In the genomic region with DNA sequence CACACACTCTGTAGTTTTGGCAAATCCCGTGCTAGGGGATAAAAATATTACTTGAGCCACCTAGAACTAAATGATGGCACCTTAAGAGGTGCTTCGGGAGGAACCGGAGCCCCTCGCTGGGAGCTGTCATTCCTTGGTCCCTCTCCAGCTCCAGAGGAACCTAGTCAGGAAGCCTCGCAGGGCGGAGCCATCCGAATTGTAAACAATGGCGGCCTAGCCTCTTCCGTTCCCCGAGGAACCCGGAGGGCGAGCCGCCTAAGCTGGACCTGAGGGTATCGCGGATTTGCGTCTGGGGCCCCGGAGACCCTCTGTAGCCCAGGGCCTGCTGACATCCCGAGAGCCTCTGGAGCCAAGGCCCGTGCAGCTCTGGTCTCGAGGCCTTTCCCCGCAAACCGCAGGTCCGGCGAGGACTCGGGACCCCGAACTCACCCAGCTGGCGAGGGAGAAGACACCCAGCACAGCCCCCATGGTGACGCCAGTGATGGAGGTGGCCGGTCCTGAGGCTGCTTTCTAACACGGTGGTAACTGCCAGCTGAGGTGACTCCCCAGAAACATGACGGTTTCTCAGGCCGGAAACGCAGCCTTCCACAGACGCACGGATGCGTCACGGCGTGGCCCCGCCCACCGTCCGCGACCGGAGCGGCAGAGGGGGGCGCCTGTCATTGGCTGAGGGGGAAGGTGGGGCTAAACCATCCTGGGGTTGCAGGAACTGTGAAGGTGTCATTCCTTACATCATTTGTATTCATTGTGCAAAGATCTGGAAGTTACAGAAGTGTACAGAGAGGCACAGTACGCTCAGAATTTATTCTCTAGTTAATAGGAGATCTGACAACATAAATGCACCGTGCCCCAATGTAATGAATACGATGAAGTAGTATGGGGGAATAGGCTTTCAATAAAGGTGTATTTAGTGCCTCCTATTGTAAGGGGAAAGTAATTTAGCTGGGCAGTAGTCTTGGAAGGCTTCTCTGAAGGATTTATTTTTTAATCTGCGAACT, we compare ENCODE assay signal across 1 cellular context.
TF ChIP-seq lines count a peak whose summit lies in the region.

TSS of gene SERINC3 (minus strand) at position 587 of the 998 bp plus-strand sequence. CDS start at position 468, 119 bp downstream.

TF ChIP-seq in HepG2, 621 proteins besides CTCF, POLR2A, EP300 and RAD21 (continued from another document and continues in another):
- TF ChIP-seq, protein P1, sequence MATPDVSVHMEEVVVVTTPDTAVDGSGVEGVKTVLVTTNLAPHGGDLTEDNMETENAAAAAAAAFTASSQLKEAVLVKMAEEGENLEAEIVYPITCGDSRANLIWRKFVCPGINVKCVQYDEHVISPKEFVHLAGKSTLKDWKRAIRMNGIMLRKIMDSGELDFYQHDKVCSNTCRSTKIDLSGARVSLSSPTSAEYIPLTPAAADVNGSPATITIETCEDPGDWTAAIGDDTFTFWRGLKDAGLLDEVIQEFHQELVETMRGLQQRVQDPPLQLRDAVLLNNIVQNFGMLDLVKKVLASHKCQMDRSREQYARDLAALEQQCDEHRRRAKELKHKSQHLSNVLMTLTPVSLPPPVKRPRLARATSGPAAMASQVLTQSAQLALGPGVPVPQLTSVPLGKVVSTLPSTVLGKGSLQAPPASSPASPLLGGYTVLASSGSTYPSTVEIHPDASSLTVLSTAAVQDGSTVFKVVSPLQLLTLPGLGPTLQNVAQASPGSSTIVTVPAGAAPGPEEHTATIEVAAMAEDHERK (CRISPR knock-in tag; IDR thresholded peaks at IDR 0.05; ENCODE audit: low read depth) = peak; percentile 94
- TF ChIP-seq ZSCAN20 (CRISPR knock-in tag; IDR thresholded peaks at IDR 0.05; ENCODE audit: borderline replicate concordance) = peak; percentile 89
- peak; percentile 95 for TF ChIP-seq SPEN (CRISPR knock-in tag; IDR thresholded peaks at IDR 0.05; ENCODE audit: low read depth)
- TF ChIP-seq ZC3H4 (CRISPR knock-in tag; IDR thresholded peaks at IDR 0.05; ENCODE audit: borderline replicate concordance) = peak; percentile 86; the same call in 1 of the 2 replicates
- TF ChIP-seq SP140L (CRISPR knock-in tag; IDR thresholded peaks at IDR 0.05; ENCODE audit: borderline replicate concordance) = no peak; the same call in 1 of the 2 replicates
- peak; percentile 97 for TF ChIP-seq ZNF781 (CRISPR knock-in tag; IDR thresholded peaks at IDR 0.05; ENCODE audit: borderline replicate concordance, not compliant biosample characterization)
- TF ChIP-seq, protein P2, sequence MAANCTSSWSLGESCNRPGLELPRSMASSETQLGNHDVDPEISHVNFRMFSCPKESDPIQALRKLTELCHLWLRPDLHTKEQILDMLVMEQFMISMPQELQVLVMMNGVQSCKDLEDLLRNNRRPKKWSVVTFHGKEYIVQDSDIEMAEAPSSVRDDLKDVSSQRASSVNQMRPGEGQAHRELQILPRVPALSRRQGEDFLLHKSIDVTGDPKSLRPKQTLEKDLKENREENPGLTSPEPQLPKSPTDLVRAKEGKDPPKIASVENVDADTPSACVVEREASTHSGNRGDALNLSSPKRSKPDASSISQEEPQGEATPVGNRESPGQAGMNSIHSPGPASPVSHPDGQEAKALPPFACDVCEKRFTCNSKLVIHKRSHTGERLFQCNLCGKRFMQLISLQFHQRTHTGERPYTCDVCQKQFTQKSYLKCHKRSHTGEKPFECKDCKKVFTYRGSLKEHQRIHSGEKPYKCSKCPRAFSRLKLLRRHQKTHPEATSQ (CRISPR knock-in tag; IDR thresholded peaks at IDR 0.05; ENCODE audit: borderline replicate concordance) = peak; percentile 76; the same call in 1 of the 2 replicates
- TF ChIP-seq POLR2AphosphoS2 (IDR thresholded peaks at IDR 0.05; ENCODE audit: low read depth, low read length) = no peak
- TF ChIP-seq ONECUT2 (CRISPR knock-in tag; IDR thresholded peaks at IDR 0.05) = 0 out of 2 replicates have a peak, but pooled peaks have one; percentile 9
- TF ChIP-seq ZFX (CRISPR knock-in tag; IDR thresholded peaks at IDR 0.05; ENCODE audit: low read depth) = peak; percentile 99
- TF ChIP-seq ATF4 (CRISPR knock-in tag; IDR thresholded peaks at IDR 0.05) = peak in 1 of 2 experiments; percentile 89; a peak in 2 of 4 replicates
- TF ChIP-seq ZNF660 (CRISPR knock-in tag; IDR thresholded peaks at IDR 0.05; ENCODE audit: borderline replicate concordance, low read depth) = no peak
- peak; percentile 7; the same call in 1 of the 2 replicates for TF ChIP-seq ZNF460 (CRISPR knock-in tag; IDR thresholded peaks at IDR 0.05; ENCODE audit: borderline replicate concordance)
- TF ChIP-seq RARG (CRISPR knock-in tag; IDR thresholded peaks at IDR 0.05; ENCODE audit: low read depth) = 0 out of 2 replicates have a peak, but pooled peaks have one; percentile 91
- TF ChIP-seq, protein P3, sequence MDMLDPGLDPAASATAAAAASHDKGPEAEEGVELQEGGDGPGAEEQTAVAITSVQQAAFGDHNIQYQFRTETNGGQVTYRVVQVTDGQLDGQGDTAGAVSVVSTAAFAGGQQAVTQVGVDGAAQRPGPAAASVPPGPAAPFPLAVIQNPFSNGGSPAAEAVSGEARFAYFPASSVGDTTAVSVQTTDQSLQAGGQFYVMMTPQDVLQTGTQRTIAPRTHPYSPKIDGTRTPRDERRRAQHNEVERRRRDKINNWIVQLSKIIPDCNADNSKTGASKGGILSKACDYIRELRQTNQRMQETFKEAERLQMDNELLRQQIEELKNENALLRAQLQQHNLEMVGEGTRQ (IDR thresholded peaks at IDR 0.05; ENCODE audit: low read depth, low read length) = no peak
- TF ChIP-seq, protein P3 (CRISPR knock-in tag; IDR thresholded peaks at IDR 0.05; ENCODE audit: borderline replicate concordance) = no peak; the same call in 1 of the 2 replicates
- TF ChIP-seq ZFP41 (CRISPR knock-in tag; IDR thresholded peaks at IDR 0.05; ENCODE audit: borderline replicate concordance) = peak; percentile 75; the same call in 1 of the 2 replicates
- TF ChIP-seq ZFY (CRISPR knock-in tag; IDR thresholded peaks at IDR 0.05) = peak; percentile 99
- peak; percentile 36 for TF ChIP-seq ZEB1 (IDR thresholded peaks at IDR 0.05; ENCODE audit: insufficient replicate concordance, low read depth)
- 0 out of 2 replicates have a peak, but pooled peaks have one; percentile 84 for TF ChIP-seq ZFP62 (CRISPR knock-in tag; IDR thresholded peaks at IDR 0.05)
- TF ChIP-seq TOE1 (CRISPR knock-in tag; IDR thresholded peaks at IDR 0.05) = no peak; the same call in none of the 2 replicates
- peak; percentile 90 for TF ChIP-seq YY1 (IDR thresholded peaks at IDR 0.05; ENCODE audit: insufficient read depth, insufficient replicate concordance, low read depth, low read length)
- TF ChIP-seq, protein P4, sequence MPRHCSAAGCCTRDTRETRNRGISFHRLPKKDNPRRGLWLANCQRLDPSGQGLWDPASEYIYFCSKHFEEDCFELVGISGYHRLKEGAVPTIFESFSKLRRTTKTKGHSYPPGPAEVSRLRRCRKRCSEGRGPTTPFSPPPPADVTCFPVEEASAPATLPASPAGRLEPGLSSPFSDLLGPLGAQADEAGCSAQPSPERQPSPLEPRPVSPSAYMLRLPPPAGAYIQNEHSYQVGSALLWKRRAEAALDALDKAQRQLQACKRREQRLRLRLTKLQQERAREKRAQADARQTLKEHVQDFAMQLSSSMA (CRISPR knock-in tag; IDR thresholded peaks at IDR 0.05) = peak; percentile 65
- no peak for TF ChIP-seq CHCHD3 (CRISPR knock-in tag; IDR thresholded peaks at IDR 0.05)
- TF ChIP-seq HDAC2 (CRISPR knock-in tag; IDR thresholded peaks at IDR 0.05) = peak; percentile 29; the same call in 1 of the 2 replicates
- peak; percentile 97 for TF ChIP-seq ARID2 (CRISPR knock-in tag; IDR thresholded peaks at IDR 0.05; ENCODE audit: borderline replicate concordance)
- 0 out of 2 replicates have a peak, but pooled peaks have one; percentile 12 for TF ChIP-seq ZNF281 (CRISPR knock-in tag; IDR thresholded peaks at IDR 0.05; ENCODE audit: borderline replicate concordance)
- no peak for TF ChIP-seq MAFG (CRISPR knock-in tag; IDR thresholded peaks at IDR 0.05)
- peak; percentile 69; the same call in 1 of the 2 replicates for TF ChIP-seq ZNF746 (CRISPR knock-in tag; IDR thresholded peaks at IDR 0.05)
- peak; percentile 95 for TF ChIP-seq KDM5A (IDR thresholded peaks at IDR 0.05; ENCODE audit: borderline replicate concordance, low read length)
- no peak for TF ChIP-seq U2AF1 (optimal IDR thresholded peaks at IDR 0.05; ENCODE audit: low read depth, low read length)
- 0 out of 2 replicates have a peak, but pooled peaks have one; percentile 17 for TF ChIP-seq ZFYVE20 (CRISPR knock-in tag; IDR thresholded peaks at IDR 0.05; ENCODE audit: borderline replicate concordance, low read depth)
- TF ChIP-seq ESRRA (CRISPR knock-in tag; IDR thresholded peaks at IDR 0.05; ENCODE audit: low read depth) = peak; percentile 81
- TF ChIP-seq FOXK1 (CRISPR knock-in tag; IDR thresholded peaks at IDR 0.05; ENCODE audit: borderline replicate concordance, low read depth) = peak; percentile 76; the same call in 1 of the 2 replicates
- TF ChIP-seq, protein P5, sequence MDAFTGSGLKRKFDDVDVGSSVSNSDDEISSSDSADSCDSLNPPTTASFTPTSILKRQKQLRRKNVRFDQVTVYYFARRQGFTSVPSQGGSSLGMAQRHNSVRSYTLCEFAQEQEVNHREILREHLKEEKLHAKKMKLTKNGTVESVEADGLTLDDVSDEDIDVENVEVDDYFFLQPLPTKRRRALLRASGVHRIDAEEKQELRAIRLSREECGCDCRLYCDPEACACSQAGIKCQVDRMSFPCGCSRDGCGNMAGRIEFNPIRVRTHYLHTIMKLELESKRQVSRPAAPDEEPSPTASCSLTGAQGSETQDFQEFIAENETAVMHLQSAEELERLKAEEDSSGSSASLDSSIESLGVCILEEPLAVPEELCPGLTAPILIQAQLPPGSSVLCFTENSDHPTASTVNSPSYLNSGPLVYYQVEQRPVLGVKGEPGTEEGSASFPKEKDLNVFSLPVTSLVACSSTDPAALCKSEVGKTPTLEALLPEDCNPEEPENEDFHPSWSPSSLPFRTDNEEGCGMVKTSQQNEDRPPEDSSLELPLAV (CRISPR knock-in tag; conservative IDR thresholded peaks at IDR 0.05; ENCODE audit: low read depth) = no peak
- TF ChIP-seq, protein P6, sequence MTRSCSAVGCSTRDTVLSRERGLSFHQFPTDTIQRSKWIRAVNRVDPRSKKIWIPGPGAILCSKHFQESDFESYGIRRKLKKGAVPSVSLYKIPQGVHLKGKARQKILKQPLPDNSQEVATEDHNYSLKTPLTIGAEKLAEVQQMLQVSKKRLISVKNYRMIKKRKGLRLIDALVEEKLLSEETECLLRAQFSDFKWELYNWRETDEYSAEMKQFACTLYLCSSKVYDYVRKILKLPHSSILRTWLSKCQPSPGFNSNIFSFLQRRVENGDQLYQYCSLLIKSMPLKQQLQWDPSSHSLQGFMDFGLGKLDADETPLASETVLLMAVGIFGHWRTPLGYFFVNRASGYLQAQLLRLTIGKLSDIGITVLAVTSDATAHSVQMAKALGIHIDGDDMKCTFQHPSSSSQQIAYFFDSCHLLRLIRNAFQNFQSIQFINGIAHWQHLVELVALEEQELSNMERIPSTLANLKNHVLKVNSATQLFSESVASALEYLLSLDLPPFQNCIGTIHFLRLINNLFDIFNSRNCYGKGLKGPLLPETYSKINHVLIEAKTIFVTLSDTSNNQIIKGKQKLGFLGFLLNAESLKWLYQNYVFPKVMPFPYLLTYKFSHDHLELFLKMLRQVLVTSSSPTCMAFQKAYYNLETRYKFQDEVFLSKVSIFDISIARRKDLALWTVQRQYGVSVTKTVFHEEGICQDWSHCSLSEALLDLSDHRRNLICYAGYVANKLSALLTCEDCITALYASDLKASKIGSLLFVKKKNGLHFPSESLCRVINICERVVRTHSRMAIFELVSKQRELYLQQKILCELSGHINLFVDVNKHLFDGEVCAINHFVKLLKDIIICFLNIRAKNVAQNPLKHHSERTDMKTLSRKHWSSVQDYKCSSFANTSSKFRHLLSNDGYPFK (CRISPR knock-in tag; IDR thresholded peaks at IDR 0.05; ENCODE audit: borderline replicate concordance) = peak; percentile 94
- TF ChIP-seq ZNF670 (CRISPR knock-in tag; IDR thresholded peaks at IDR 0.05; ENCODE audit: borderline replicate concordance) = no peak; the same call in 1 of the 2 replicates
- TF ChIP-seq CSRNP1 (CRISPR knock-in tag; IDR thresholded peaks at IDR 0.05) = peak; percentile 98; the same call in 1 of the 2 replicates
- peak; percentile 94; the same call in 1 of the 2 replicates for TF ChIP-seq ZNF30 (CRISPR knock-in tag; IDR thresholded peaks at IDR 0.05)
